ENCODE assay signal across 8 cellular contexts in the genomic region with DNA sequence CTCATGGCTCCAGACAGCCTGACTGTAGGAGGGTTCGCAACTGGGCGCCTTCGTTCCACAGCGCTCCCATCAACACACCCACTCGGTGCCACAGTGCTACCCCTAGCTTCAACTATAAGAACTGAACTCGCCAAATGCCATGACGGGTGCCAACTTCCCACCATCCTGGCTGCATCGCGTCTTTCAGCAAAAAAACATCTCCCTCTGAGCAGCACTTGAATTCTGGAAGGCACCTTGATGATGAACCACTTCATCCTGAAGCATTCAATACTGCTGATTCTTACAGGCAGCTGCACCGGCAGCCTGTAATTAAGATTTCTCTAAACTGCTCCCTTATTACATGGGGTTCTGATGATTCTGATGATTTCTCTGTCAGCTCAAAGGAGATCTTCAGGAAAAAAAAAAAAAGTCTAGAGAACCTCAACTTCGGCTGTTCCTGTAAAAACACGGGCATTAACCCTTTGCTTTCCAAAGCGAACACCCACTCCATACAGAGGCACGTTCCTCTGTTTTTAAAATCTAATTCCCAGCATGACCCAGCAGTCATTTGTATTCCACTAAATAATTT. TPM values are rescaled to one million over a fixed set of nuclear protein-coding genes. Genes with fewer than 3 reads are reported as not detected.
DNase-seq lines count a peak whose midpoint lies in the region; ATAC-seq and TF ChIP-seq lines count a peak whose summit lies in the region.

No MANE protein-coding gene starts in this region.

- peaks cover 11% of the 10 kb centered on the region for H3K27me3 ChIP-seq in thymus (ENCODE audit: control insufficient read depth, insufficient read depth)

- no peaks in the 10 kb centered on the region for H3K9me3 Mint-ChIP-seq in activated T-helper 2 cell treated with anti-CD3 and anti-CD28 coated beads, Interferon-gamma antibody, Interleukin-2, Interleukin-4, amounts not matched to agents 10 μg/mL and 5 μg/mL and 100 μg/mL, durations not matched to agents 14 hours and 24 hours and 36 hours
- no peaks in the 10 kb centered on the region for H3K9me3 Mint-ChIP-seq in naive thymus-derived CD8-positive, alpha-beta T cell

- no peaks in the 10 kb centered on the region for H3K9me3 ChIP-seq in thymus (ENCODE audit: control insufficient read depth)

- POLR2A ChIA-PET in naive thymus-derived CD8-positive, alpha-beta T cell (lab: Charles Lee), result interaction anchor here (0.5 to 1.2 kb wide), 3 partner anchors 9 to 545 kb away, joined by 3 to 4 read pairs (median 3); no protein-coding TSS in a partner anchor

- no peak overlapping the region for H3K27ac ChIP-seq in thymus (ENCODE audit: low read depth)

- peak overlapping the region; percentile 76 for H3K4me3 Mint-ChIP-seq in activated T-helper 2 cell treated with anti-CD3 and anti-CD28 coated beads, Interferon-gamma antibody, Interleukin-2, Interleukin-4, amounts not matched to agents 10 μg/mL and 5 μg/mL and 100 μg/mL, durations not matched to agents 14 hours and 24 hours and 36 hours (ENCODE audit: low read depth)
- peak overlapping the region; percentile 81 to 93 (median 87) for H3K4me3 Mint-ChIP-seq in naive thymus-derived CD8-positive, alpha-beta T cell

- intact Hi-C loops in activated T-helper 2 cell treated with anti-CD3 and anti-CD28 coated beads, Interferon-gamma antibody, Interleukin-2, Interleukin-4, amounts not matched to agents 10 μg/mL and 5 μg/mL and 100 μg/mL, durations not matched to agents 14 hours and 24 hours and 36 hours (cut with micrococcal nuclease), result loop anchor here (1.0 kb wide), 1 partner anchor 14 kb away; no protein-coding TSS in a partner anchor

- H3K4me1 Mint-ChIP-seq in activated T-helper 2 cell treated with anti-CD3 and anti-CD28 coated beads, Interferon-gamma antibody, Interleukin-2, Interleukin-4, amounts not matched to agents 10 μg/mL and 5 μg/mL and 100 μg/mL, durations not matched to agents 14 hours and 24 hours and 36 hours (ENCODE audit: low read depth), result peaks cover 18% of the 10 kb centered on the region
- H3K4me1 Mint-ChIP-seq in naive thymus-derived CD8-positive, alpha-beta T cell, result peaks cover 14 to 25% (median 23%) of the 10 kb centered on the region in 4 donors

- peaks cover 71% of the 10 kb centered on the region for H3K27me3 Mint-ChIP-seq in activated T-helper 2 cell treated with anti-CD3 and anti-CD28 coated beads, Interferon-gamma antibody, Interleukin-2, Interleukin-4, amounts not matched to agents 10 μg/mL and 5 μg/mL and 100 μg/mL, durations not matched to agents 14 hours and 24 hours and 36 hours (ENCODE audit: low read depth)
- peaks cover 0 to 10% (median 0%) of the 10 kb centered on the region in 5 donors for H3K27me3 Mint-ChIP-seq in naive thymus-derived CD8-positive, alpha-beta T cell

- H3K36me3 Mint-ChIP-seq in activated T-helper 2 cell treated with anti-CD3 and anti-CD28 coated beads, Interferon-gamma antibody, Interleukin-2, Interleukin-4, amounts not matched to agents 10 μg/mL and 5 μg/mL and 100 μg/mL, durations not matched to agents 14 hours and 24 hours and 36 hours (ENCODE audit: low read depth), result no peaks in the 10 kb centered on the region
- no peaks in the 10 kb centered on the region for H3K36me3 Mint-ChIP-seq in naive thymus-derived CD8-positive, alpha-beta T cell

- H3K4me3 ChIP-seq in GM12865 (ENCODE audit: low read depth, low read length) (peak overlapping the region; percentile 88), thymus (ENCODE audit: low read length) (peak overlapping the region; percentile 89)

- TF ChIP-seq CTCF in GM12865 (IDR thresholded peaks at IDR 0.05; ENCODE audit: insufficient read depth, low read depth, low read length, missing control alignments), result no peak

- no peak overlapping the region for H3K27ac Mint-ChIP-seq in activated T-helper 2 cell treated with anti-CD3 and anti-CD28 coated beads, Interferon-gamma antibody, Interleukin-2, Interleukin-4, amounts not matched to agents 10 μg/mL and 5 μg/mL and 100 μg/mL, durations not matched to agents 14 hours and 24 hours and 36 hours
- peak overlapping the region in 5 of 10 donors; percentile 49 to 91 (median 70) for H3K27ac Mint-ChIP-seq in naive thymus-derived CD8-positive, alpha-beta T cell

- DNase-seq in A172 (ENCODE audit: low spot score) (peak; percentile 79), GM12865 (ENCODE audit: low read depth) (no peak), NCI-H526 (lab: John Stamatoyannopoulos, UW) (peak; percentile 43 to 76), fibroblast of the conjunctiva (ENCODE audit: low read depth) (peak; percentile 49), HuH-7 (ENCODE audit: low spot score) (no peak)
- no peak for DNase-seq in activated T-helper 2 cell treated with anti-CD3 and anti-CD28 coated beads, Interferon-gamma antibody, Interleukin-2, Interleukin-4, amounts not matched to agents 10 μg/mL and 5 μg/mL and 100 μg/mL, durations not matched to agents 14 hours and 24 hours and 36 hours (ENCODE audit: low spot score)
- DNase-seq in naive thymus-derived CD8-positive, alpha-beta T cell, result peak in 9 of 10 donors; percentile 10 to 43 (median 31)

- peak; percentile 65 to 81 for ATAC-seq in naive thymus-derived CD8-positive, alpha-beta T cell

- WGBS in thymus, result 7% methylated on average over 14 of the region's 14 CpGs

- H3K4me1 ChIP-seq in thymus (ENCODE audit: control insufficient read depth, insufficient read depth, low read length), result peaks cover 8% of the 10 kb centered on the region

- no peaks in the 10 kb centered on the region for H3K36me3 ChIP-seq in thymus (ENCODE audit: control insufficient read depth, insufficient read depth)

RNA-seq across cellular contexts. Expression of a gene that starts 1.2 kb away (rescaled TPM):
- total RNA-seq in A172 (2014; rRNA removed; shearing (Covaris generic)), result 34.8 and 50.7 TPM in 2 replicates
- 0.85 and 1.2 TPM in 2 replicates for total RNA-seq in activated T-helper 2 cell treated with anti-CD3 and anti-CD28 coated beads, Interferon-gamma antibody, Interleukin-2, Interleukin-4, amounts not matched to agents 10 μg/mL and 5 μg/mL and 100 μg/mL, durations not matched to agents 14 hours and 24 hours and 36 hours
- total RNA-seq in naive thymus-derived CD8-positive, alpha-beta T cell, result 1 to 10 TPM; 8.1 to 8.6 TPM
- polyA plus RNA-seq in naive thymus-derived CD8-positive, alpha-beta T cell, result 1 to 10 TPM in 2 of 3 donors, under 1 TPM in 1; 0.77 to 4.1 (median 2.1) TPM
- polyA plus RNA-seq in thymus, result 6.3 TPM

Comparison
In these comparisons a context has a peak if more than half of its experiments do, and no peak if none do; other contexts are left out.
1. DNase-seq: peak in A172 (single experiment), NCI-H526 (2 of 2), fibroblast of the conjunctiva (single experiment) and naive thymus-derived CD8-positive, alpha-beta T cell (9 of 10); none in GM12865 (single experiment), activated T-helper 2 cell treated with anti-CD3 and anti-CD28 coated beads, Interferon-gamma antibody, Interleukin-2, Interleukin-4, amounts not matched to agents 10 μg/mL and 5 μg/mL and 100 μg/mL, durations not matched to agents 14 hours and 24 hours and 36 hours (single experiment) and HuH-7 (single experiment).